Comparison of ENCODE assay signal across 25 cellular contexts in genomic region chr1:36821386-36821785, GRCh38.
DNase-seq lines count a peak whose midpoint lies in the region; ATAC-seq and TF ChIP-seq lines count a peak whose summit lies in the region.
"Had no signal": no experiment of that assay in that cellular context is flagged by ENCODE, and none has a peak within 500 bp of the region (broad histone marks: within the 10 kb centered on the region; RNA-seq: fewer than 3 reads in every experiment).

No MANE protein-coding gene starts in this region.

- H2BK120ac ChIP-seq in mesendoderm (ENCODE audit: low read depth, low read length) (no peak overlapping the region), neuronal stem cell (ENCODE audit: low read depth, low read length) (peak overlapping the region; percentile 9)

- H2BK5ac ChIP-seq in mesendoderm (ENCODE audit: low read length) (no peak overlapping the region), neuronal stem cell (ENCODE audit: low read length) (no peak overlapping the region)

- intact Hi-C loops in spleen (cut with DNase I; ENCODE audit: low total_unique reads), result no loop called here

- H3K4me3 ChIP-seq in mesendoderm (ENCODE audit: low read length) (no peak overlapping the region), neuronal stem cell (ENCODE audit: low read length in 2 of 2) (no peak overlapping the region), spleen (no peak overlapping the region)
- H3K4me3 ChIP-seq: A549, BLaER1, GM12878 had no signal

- ATAC-seq in HG02938 (IDR thresholded peaks at IDR 0.05; ENCODE audit: unreplicated experiment), result no peak
- ATAC-seq: A549, GM12878 had no signal

- H3K9me3 Mint-ChIP-seq in chondrocyte (ENCODE audit: low read depth), result no peaks in the 10 kb centered on the region
- H3K9me3 Mint-ChIP-seq: CD4-positive, alpha-beta memory T cell; CD8-positive, alpha-beta memory T cell had no signal

- H3K79me1 ChIP-seq in mesendoderm (ENCODE audit: low read length) (no peaks in the 10 kb centered on the region), neuronal stem cell (ENCODE audit: low read depth, low read length) (no peaks in the 10 kb centered on the region)

- H4K8ac ChIP-seq in mesendoderm (ENCODE audit: low read depth, low read length) (no peak overlapping the region), neuronal stem cell (ENCODE audit: low read depth, low read length) (no peak overlapping the region)

- peak overlapping the region; percentile 33 for H3K14ac ChIP-seq in neuronal stem cell (ENCODE audit: low read length)

- peaks cover 23% of the 10 kb centered on the region for H3K27me3 Mint-ChIP-seq in chondrocyte (ENCODE audit: low read depth)

- no peak overlapping the region for H3K56ac ChIP-seq in mesendoderm (ENCODE audit: low read length)

- peak overlapping the region; percentile 93 for H2BK12ac ChIP-seq in neuronal stem cell (ENCODE audit: low read length)

- TF ChIP-seq POLR2A in spleen (IDR thresholded peaks at IDR 0.05), result no peak

- H3K27ac ChIP-seq in mesendoderm (ENCODE audit: low read depth, low read length) (no peak overlapping the region), neuronal stem cell (replicated peaks; ENCODE audit: low read length) (no peak overlapping the region), spleen (no peak overlapping the region)
- H3K27ac ChIP-seq: 22Rv1, A549, BLaER1 had no signal

- H4K91ac ChIP-seq in neuronal stem cell (ENCODE audit: low read depth, low read length, poor library complexity), result no peak overlapping the region

- H3K4me1 Mint-ChIP-seq in chondrocyte (ENCODE audit: low read depth), result peaks cover 6% of the 10 kb centered on the region
- H3K4me1 Mint-ChIP-seq: CD4-positive, alpha-beta memory T cell; CD4-positive, CD25-positive, alpha-beta regulatory T cell; CD8-positive, alpha-beta memory T cell had no signal

- no peak overlapping the region for H3K27ac Mint-ChIP-seq in chondrocyte (ENCODE audit: unreplicated experiment)
- H3K27ac Mint-ChIP-seq: CD14-positive monocyte; CD4-positive, alpha-beta memory T cell; CD8-positive, alpha-beta memory T cell had no signal

- no peak overlapping the region for H3K23ac ChIP-seq in mesendoderm (ENCODE audit: low read length)
- no peak overlapping the region for H3K23ac ChIP-seq in neuronal stem cell (ENCODE audit: low read depth, low read length, poor library complexity)

- H4K5ac ChIP-seq in mesendoderm (ENCODE audit: low read length), result no peak overlapping the region

- no peaks in the 10 kb centered on the region for H3K36me3 Mint-ChIP-seq in chondrocyte (ENCODE audit: low read depth)
- H3K36me3 Mint-ChIP-seq: CD14-positive monocyte; CD4-positive, alpha-beta memory T cell; CD4-positive, CD25-positive, alpha-beta regulatory T cell; CD8-positive, alpha-beta memory T cell had no signal

- no peak overlapping the region for H3K4me3 Mint-ChIP-seq in chondrocyte (ENCODE audit: unreplicated experiment)
- H3K4me3 Mint-ChIP-seq: CD14-positive monocyte; CD4-positive, alpha-beta memory T cell; CD4-positive, CD25-positive, alpha-beta regulatory T cell; CD8-positive, alpha-beta memory T cell had no signal

- H3K9me3 ChIP-seq in neuronal stem cell (replicated peaks in 1 of 2; ENCODE audit: control insufficient read depth in 2 of 2, insufficient read depth in 1 of 2, low read depth in 1 of 2, low read length in 2 of 2), result peaks cover 0 to 2% of the 10 kb centered on the region in 2 donors
- no peaks in the 10 kb centered on the region for H3K9me3 ChIP-seq in spleen
- H3K9me3 ChIP-seq: A549, BE2C, BLaER1 had no signal

- H2AFZ ChIP-seq in neuronal stem cell (ENCODE audit: low read length), result no peak overlapping the region

- no peaks in the 10 kb centered on the region for H3K36me3 ChIP-seq in mesendoderm (ENCODE audit: control insufficient read depth, insufficient read depth, low read length)
- H3K36me3 ChIP-seq in neuronal stem cell (replicated peaks in 1 of 2; ENCODE audit: control insufficient read depth in 2 of 2, insufficient read depth in 2 of 2, low read length in 2 of 2), result no peaks in the 10 kb centered on the region
- H3K36me3 ChIP-seq in spleen, result no peaks in the 10 kb centered on the region
- H3K36me3 ChIP-seq: BE2C, BLaER1 had no signal

- no CpG with 5 or more reads among the region's 7 CpGs for whole genome bisulfite sequencing in mesendoderm (ENCODE audit: extremely low coverage, insufficient coverage, low lambda C conversion rate)
- WGBS in neuronal stem cell (ENCODE audit: extremely low coverage in 2 of 2, insufficient read length in 2 of 2, insufficient replicate concordance in 1 of 2), 2 donors, result no CpG with 5 or more reads among the region's 7 CpGs
- 74 to 91% (median 78%) methylated on average over 4 to 7 of the region's 7 CpGs for WGBS in spleen, 5 donors

- no peaks in the 10 kb centered on the region for H3K79me2 ChIP-seq in mesendoderm (ENCODE audit: control insufficient read depth, insufficient read depth, low read length)

- TF ChIP-seq CTCF in chondrocyte (IDR thresholded peaks at IDR 0.05) (no peak), spleen (IDR thresholded peaks at IDR 0.05 in 8 of 11, conservative IDR thresholded peaks at IDR 0.05 in 3 of 11) (no peak)

- H2AK5ac ChIP-seq in mesendoderm (ENCODE audit: low read length) (peak overlapping the region; percentile 33), neuronal stem cell (ENCODE audit: low read depth, low read length) (peak overlapping the region; percentile 77)

- H2BK15ac ChIP-seq in mesendoderm (replicated peaks; ENCODE audit: low read depth) (no peak overlapping the region), neuronal stem cell (ENCODE audit: low read length) (peak overlapping the region; percentile 39)

- H3K4me2 ChIP-seq in mesendoderm (ENCODE audit: low read length), result no peak overlapping the region
- no peak overlapping the region for H3K4me2 ChIP-seq in neuronal stem cell (ENCODE audit: insufficient read depth, low read length, poor library complexity, severe bottlenecking)
- H3K4me2 ChIP-seq: A549, BLaER1 had no signal

- H3K4ac ChIP-seq in mesendoderm (ENCODE audit: low read depth, low read length), result no peak overlapping the region
- H3K4ac ChIP-seq in neuronal stem cell (ENCODE audit: low read length), result peak overlapping the region; percentile 6

- H3K18ac ChIP-seq in mesendoderm (ENCODE audit: low read length) (no peak overlapping the region), neuronal stem cell (ENCODE audit: low read length) (peak overlapping the region; percentile 2)

- H3K27me3 ChIP-seq in mesendoderm (ENCODE audit: insufficient read depth, low read length, poor library complexity) (no peaks in the 10 kb centered on the region), neuronal stem cell (ENCODE audit: control insufficient read depth in 3 of 3, insufficient read depth in 3 of 3, low read depth in 1 of 3, low read length in 3 of 3) (peaks cover 0 to 19% (median 0%) of the 10 kb centered on the region in 3 experiments), spleen (replicated peaks in 1 of 7) (peaks cover 0 to 54% (median 0%) of the 10 kb centered on the region in 7 donors)
- H3K27me3 ChIP-seq: BE2C, BLaER1 had no signal

- DNase-seq in chondrocyte (ENCODE audit: low spot score) (peak; percentile 55), mesendoderm (no peak), neuronal stem cell (ENCODE audit: low spot score) (no peak), spleen (peak; percentile 51), NCI-H345 (lab: John Stamatoyannopoulos, UW) (no peak)
- DNase-seq in activated naive CD4-positive, alpha-beta T cell (lab: John Stamatoyannopoulos, UW), result no peak
- DNase-seq: BE2C; C1 segment of cervical spinal cord; CD4-positive, alpha-beta memory T cell; CD4-positive, CD25-positive, alpha-beta regulatory T cell; CD8-positive, alpha-beta memory T cell; COR-L47; DMS 273 treated with DMSO at 0.1 percent for 48 hours; DMS153; DMS53; DMS79; DND-41; EL; GDM1 had no signal

- H3K9ac ChIP-seq in mesendoderm (ENCODE audit: low read length) (no peak overlapping the region), neuronal stem cell (ENCODE audit: low read depth, low read length, poor library complexity) (no peak overlapping the region)
- H3K9ac ChIP-seq: BLaER1 had no signal

- H3K4me1 ChIP-seq in mesendoderm (ENCODE audit: control insufficient read depth, low read depth, low read length), result peaks cover 13% of the 10 kb centered on the region
- H3K4me1 ChIP-seq in neuronal stem cell (ENCODE audit: control insufficient read depth in 2 of 2, insufficient read depth in 1 of 2, low read depth in 1 of 2, low read length in 2 of 2), result peaks cover 0 to 15% of the 10 kb centered on the region in 2 donors
- no peaks in the 10 kb centered on the region for H3K4me1 ChIP-seq in spleen
- H3K4me1 ChIP-seq: A549, BE2C had no signal

Comparison
In these comparisons a context has a peak if more than half of its experiments do, and no peak if none do; other contexts are left out.
1. DNase-seq: peak in chondrocyte (single experiment) and spleen (single experiment); none in mesendoderm (single experiment), neuronal stem cell (single experiment), activated naive CD4-positive, alpha-beta T cell (0 of 4) and NCI-H345 (single experiment).